ENCODE assay signal across 9 cellular contexts in genomic region chr1:164673584-164674214, GRCh38.
DNase-seq lines count a peak whose midpoint lies in the region; ATAC-seq, FAIRE-seq and TF ChIP-seq lines count a peak whose summit lies in the region.
"Had no signal": no experiment of that assay in that cellular context is flagged by ENCODE, and none has a peak within 500 bp of the region (broad histone marks: within the 10 kb centered on the region; RNA-seq: fewer than 3 reads in every experiment).

No MANE protein-coding gene starts in this region.

- H4K20me1 ChIP-seq in OCI-LY7 (ENCODE audit: insufficient read depth, low read length) = no peaks in the 10 kb centered on the region

- FAIRE-seq in urothelium cell line (lab: Jason Lieb, UNC) = no peak

- H3K36me3 ChIP-seq in left ventricle myocardium inferior (no peaks in the 10 kb centered on the region), OCI-LY7 (ENCODE audit: insufficient read depth, low read length) (no peaks in the 10 kb centered on the region), spleen (no peaks in the 10 kb centered on the region)

- H3K4me3 ChIP-seq in left ventricle myocardium inferior (no peak overlapping the region), OCI-LY7 (ENCODE audit: low read depth, low read length, poor library complexity, severe bottlenecking) (no peak overlapping the region), fibroblast of pulmonary artery (replicated peaks; ENCODE audit: low read depth, low read length) (no peak overlapping the region), spleen (no peak overlapping the region)

- H3K27ac ChIP-seq in left ventricle myocardium inferior (replicated peaks) (no peak overlapping the region), OCI-LY7 (ENCODE audit: low read depth, low read length, poor library complexity, severe bottlenecking) (no peak overlapping the region), spleen (no peak overlapping the region)

- POLR2A ChIA-PET in OCI-LY7 (lab: Charles Lee) = interaction anchor here (0.6 to 1.2 kb wide), 3 partner anchors 14 to 848 kb away, joined by 3 to 4 read pairs (median 3); no protein-coding TSS in a partner anchor

- intact Hi-C loops in left ventricle myocardium inferior (cut with micrococcal nuclease) (no loop called here), Right ventricle myocardium superior (cut with DNase I) (no loop called here), OCI-LY7 (cut with micrococcal nuclease; ENCODE audit: unreplicated experiment) (no loop called here), spleen (cut with DNase I; ENCODE audit: low total_unique reads) (no loop called here)

- no peak overlapping the region for H3K4me2 ChIP-seq in OCI-LY7 (ENCODE audit: low read length)

- no peak overlapping the region for H2AFZ ChIP-seq in OCI-LY7 (ENCODE audit: low read length)

- ATAC-seq in Right ventricle myocardium superior (ENCODE audit: poor library complexity) = no peak

- no peaks in the 10 kb centered on the region for H3K27me3 ChIP-seq in left ventricle myocardium inferior (ENCODE audit: low read depth)
- no peaks in the 10 kb centered on the region for H3K27me3 ChIP-seq in spleen (replicated peaks in 1 of 7)

- no peaks in the 10 kb centered on the region for H3K79me2 ChIP-seq in OCI-LY7 (ENCODE audit: insufficient read depth, low read depth, low read length)

- TF ChIP-seq POLR2A in spleen (IDR thresholded peaks at IDR 0.05) = no peak

- BruUV-seq in OCI-LY7 (replicated peaks; lab: Mats Ljungman, UMichigan) = no TSS peak

- TF ChIP-seq CTCF in left ventricle myocardium inferior (IDR thresholded peaks at IDR 0.05; ENCODE audit: borderline replicate concordance) (peak; percentile 44), OCI-LY7 (conservative IDR thresholded peaks at IDR 0.05; ENCODE audit: low read length) (peak; percentile 78), fibroblast of pulmonary artery (IDR thresholded peaks at IDR 0.05; ENCODE audit: low read length, missing control alignments) (peak; percentile 51), spleen (IDR thresholded peaks at IDR 0.05 in 8 of 11, conservative IDR thresholded peaks at IDR 0.05 in 3 of 11) (peak in 4 of 11 experiments; percentile 17 to 28 (median 24))

- H3K9me3 ChIP-seq in left ventricle myocardium inferior (replicated peaks) (no peaks in the 10 kb centered on the region), OCI-LY7 (ENCODE audit: low read length) (no peaks in the 10 kb centered on the region), spleen (peaks cover 0 to 14% (median 8%) of the 10 kb centered on the region in 8 donors)

- H3K9me2 ChIP-seq in OCI-LY7 (ENCODE audit: insufficient read depth, low read length) = no peaks in the 10 kb centered on the region

- whole genome bisulfite sequencing in spleen, 5 donors = 89 to 94% (median 91%) methylated on average over 14 of the region's 14 CpGs

- DNase-seq in left ventricle myocardium inferior (no peak), Right ventricle myocardium superior (no peak), OCI-LY7 (ENCODE audit: low spot score) (peak; percentile 4), fibroblast of pulmonary artery (ENCODE audit: low read depth) (no peak), urothelium cell line (ENCODE audit: low spot score) (peak; percentile 48), NCI-H2081 treated with DMSO at 0.1 percent for 48 hours (lab: John Stamatoyannopoulos, UW) (no peak), spleen (no peak)
- no peak for DNase-seq in stimulated activated CD4-positive, alpha-beta T cell treated with anti-CD3 and anti-CD28 coated beads, Interleukin-12 subunit alpha, Interleukin-12 subunit beta, amount 100 ng/mL, for 4 hours
- DNase-seq: foreskin melanocyte had no signal

- CTCF ChIA-PET in OCI-LY7 (lab: Charles Lee; ENCODE audit: unreplicated experiment) = interaction anchor here (0.6 kb wide), 1 partner anchor 17 kb away, joined by 3 read pairs; no protein-coding TSS in a partner anchor

- peaks cover 40% of the 10 kb centered on the region for H3K4me1 ChIP-seq in left ventricle myocardium inferior
- no peaks in the 10 kb centered on the region for H3K4me1 ChIP-seq in OCI-LY7 (ENCODE audit: insufficient read depth, low read length, poor library complexity, severe bottlenecking)
- no peaks in the 10 kb centered on the region for H3K4me1 ChIP-seq in spleen

Comparison
In these comparisons a context has a peak if more than half of its experiments do, and no peak if none do; other contexts are left out.
1. DNase-seq: peak in OCI-LY7 (single experiment) and urothelium cell line (single experiment); none in left ventricle myocardium inferior (single experiment), Right ventricle myocardium superior (single experiment), fibroblast of pulmonary artery (single experiment), NCI-H2081 treated with DMSO at 0.1 percent for 48 hours (single experiment), spleen (single experiment) and stimulated activated CD4-positive, alpha-beta T cell treated with anti-CD3 and anti-CD28 coated beads, Interleukin-12 subunit alpha, Interleukin-12 subunit beta, amount 100 ng/mL, for 4 hours (single experiment).